Comparison of ENCODE assay signal across 1 cellular context in the genomic region with DNA sequence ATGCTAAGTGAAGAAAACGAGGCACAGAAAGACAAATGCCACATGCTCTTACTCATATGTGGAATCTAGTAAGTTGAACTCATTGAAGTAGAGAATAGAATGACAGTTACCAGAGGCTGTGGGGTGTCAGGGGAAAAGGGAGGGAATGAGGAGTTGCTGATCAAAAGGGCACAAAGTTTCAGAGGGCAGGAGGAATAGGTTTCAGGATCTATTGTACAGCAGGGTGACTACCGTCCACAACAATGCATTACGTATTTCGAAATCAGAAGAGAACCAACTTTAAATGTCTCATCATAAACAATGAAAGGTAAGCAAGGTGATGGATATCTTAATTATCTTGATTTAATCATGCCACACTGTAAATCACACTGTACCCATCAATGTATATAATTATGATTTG.
A peak's percentile ranks its signal among the peaks of the same experiment; 100 is the strongest.
TF ChIP-seq lines count a peak whose summit lies in the region.

No MANE protein-coding gene starts in this region.

TF ChIP-seq in IMR-90, 13 proteins besides CTCF, POLR2A, EP300 and RAD21:
- TF ChIP-seq, protein P1, sequence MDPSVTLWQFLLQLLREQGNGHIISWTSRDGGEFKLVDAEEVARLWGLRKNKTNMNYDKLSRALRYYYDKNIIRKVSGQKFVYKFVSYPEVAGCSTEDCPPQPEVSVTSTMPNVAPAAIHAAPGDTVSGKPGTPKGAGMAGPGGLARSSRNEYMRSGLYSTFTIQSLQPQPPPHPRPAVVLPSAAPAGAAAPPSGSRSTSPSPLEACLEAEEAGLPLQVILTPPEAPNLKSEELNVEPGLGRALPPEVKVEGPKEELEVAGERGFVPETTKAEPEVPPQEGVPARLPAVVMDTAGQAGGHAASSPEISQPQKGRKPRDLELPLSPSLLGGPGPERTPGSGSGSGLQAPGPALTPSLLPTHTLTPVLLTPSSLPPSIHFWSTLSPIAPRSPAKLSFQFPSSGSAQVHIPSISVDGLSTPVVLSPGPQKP (IDR thresholded peaks at IDR 0.05; ENCODE audit: borderline replicate concordance, low read depth, low read length): no peak
- TF ChIP-seq RFX5 (IDR thresholded peaks at IDR 0.05; ENCODE audit: low read depth, low read length) (no peak), RCOR1 (IDR thresholded peaks at IDR 0.05; ENCODE audit: insufficient replicate concordance, low read length) (no peak), MAZ (IDR thresholded peaks at IDR 0.05; ENCODE audit: borderline replicate concordance, low read depth, low read length) (no peak), MAFK (IDR thresholded peaks at IDR 0.05; ENCODE audit: low read depth, low read length) (no peak), CEBPB (IDR thresholded peaks at IDR 0.05; ENCODE audit: low read depth, low read length) (peak; percentile 83), BHLHE40 (IDR thresholded peaks at IDR 0.05; ENCODE audit: low read depth, low read length) (no peak), MXI1 (IDR thresholded peaks at IDR 0.05; ENCODE audit: borderline replicate concordance, low read depth, low read length) (no peak)
TF ChIP-seq in IMR-90: peak in this region for 1.
